In the genomic region with DNA sequence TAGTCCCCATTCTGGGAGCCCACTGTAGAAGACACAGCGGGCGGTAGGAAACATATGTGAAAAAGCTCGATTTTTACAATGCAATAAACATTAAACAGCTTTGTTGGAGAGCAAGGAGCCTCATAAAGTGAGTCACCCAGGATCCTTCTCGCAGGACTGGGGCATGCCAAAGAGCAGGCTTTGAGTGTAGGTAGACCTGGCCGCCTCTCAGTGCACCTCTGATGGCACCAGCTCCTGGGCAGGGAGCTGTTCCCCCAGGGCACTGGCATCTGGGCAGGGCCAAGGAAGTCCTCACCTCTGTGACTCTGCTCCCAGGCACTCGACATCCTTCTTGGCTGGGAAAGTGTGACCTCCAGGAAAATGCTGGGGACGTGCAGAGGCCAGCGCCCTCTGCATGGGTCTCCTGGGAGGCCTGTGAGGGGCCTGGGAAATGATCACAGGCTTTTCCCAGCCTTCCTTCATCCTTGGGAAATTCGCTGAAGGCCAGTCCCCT, we compare ENCODE assay signal across 21 cellular contexts.
A peak's percentile ranks its signal among the peaks of the same experiment; 100 is the strongest.
DNase-seq lines count a peak whose midpoint lies in the region; ATAC-seq and TF ChIP-seq lines count a peak whose summit lies in the region.
"Had no signal": no experiment of that assay in that cellular context is flagged by ENCODE, and none has a peak within 500 bp of the region (broad histone marks: within the 10 kb centered on the region; RNA-seq: fewer than 3 reads in every experiment).

No MANE protein-coding gene starts in this region.

- in situ Hi-C loops in transverse colon (cut with MboI; ENCODE audit: low pct_ligation_motif_present in 1 of 4, low pct_unique_long_range_greater_than_20kb in 1 of 4, low sequenced_read_pairs in 3 of 4) = no loop called here

- no peaks in the 10 kb centered on the region for H3K27me3 ChIP-seq in transverse colon
- H3K27me3 ChIP-seq: thyroid gland had no signal

- no peaks in the 10 kb centered on the region for H3K36me3 ChIP-seq in transverse colon
- H3K36me3 ChIP-seq: thyroid gland had no signal

- TF ChIP-seq POLR2A in transverse colon (IDR thresholded peaks at IDR 0.05) = no peak

- TF ChIP-seq EP300 in transverse colon (IDR thresholded peaks at IDR 0.05; ENCODE audit: low read depth) = no peak

- H3K4me1 ChIP-seq in transverse colon = peaks cover 0 to 4% (median 0%) of the 10 kb centered on the region in 4 donors

- DNase-seq in LNCaP clone FGC (ENCODE audit: low read depth) = peak; percentile 57
- peak; percentile 29 for DNase-seq in epithelial cell of esophagus (ENCODE audit: low read depth)
- peak; percentile 45 to 63 for DNase-seq in left colon
- peak; percentile 60 for DNase-seq in transverse colon
- DNase-seq in pons (ENCODE audit: low spot score) = no peak
- no peak for DNase-seq in SHP77 treated with DMSO at 0.1 percent for 48 hours (lab: John Stamatoyannopoulos, UW)
- DNase-seq: activated B cell treated with CpG ODN at 0.5 μM for 24 hours; activated CD4-positive, alpha-beta memory T cell treated with anti-CD3 and anti-CD28 coated beads, Interleukin-2, amount 10 ng/mL, durations not matched to agents 7 days and 5 days; activated T-cell treated with anti-CD3 and anti-CD28 coated beads, Interleukin-2, amount 50 U/mL, for 1 hour; AML-193; COR-L47; foreskin melanocyte; GM23248; midbrain; MM.1S; NCI-H1436 treated with DMSO at 0.1 percent for 48 hours; NCI-H748 treated with DMSO at 0.1 percent for 48 hours had no signal

- TF ChIP-seq CTCF in LNCaP clone FGC (IDR thresholded peaks at IDR 0.05; ENCODE audit: control insufficient read depth, extremely low read depth, insufficient read depth) (no peak), epithelial cell of esophagus (IDR thresholded peaks at IDR 0.05; ENCODE audit: insufficient read depth, low read depth, low read length, missing control alignments) (no peak), transverse colon (IDR thresholded peaks at IDR 0.05) (no peak)

- H3K4me3 ChIP-seq in LNCaP clone FGC (ENCODE audit: low read depth, low read length) (no peak overlapping the region), epithelial cell of esophagus (ENCODE audit: low read length) (no peak overlapping the region), transverse colon (no peak overlapping the region)
- H3K4me3 ChIP-seq: GM23248, SK-N-MC, thyroid gland had no signal

- H3K9me3 ChIP-seq in transverse colon = peaks cover 4 to 10% of the 10 kb centered on the region in 2 donors
- H3K9me3 ChIP-seq: thyroid gland had no signal

- ATAC-seq in left colon (peak; percentile 100), GM21360 (IDR thresholded peaks at IDR 0.05; ENCODE audit: unreplicated experiment) (no peak)
- ATAC-seq: activated naive CD4-positive, alpha-beta T cell treated with anti-CD3 and anti-CD28 coated beads, Interleukin-2, amount 50 U/mL, for 72 hours had no signal

- intact Hi-C loops in left colon (cut with DNase I, micrococcal nuclease) = no loop called here
- intact Hi-C loops in transverse colon (cut with DNase I; ENCODE audit: low total_unique reads) = no loop called here

- WGBS in transverse colon (ENCODE audit: low coverage in 1 of 2), 2 donors = 70% methylated on average over 9 of the region's 9 CpGs; no CpG with 5 or more reads in 1 of the 2 donors

- no peak overlapping the region for H3K27ac ChIP-seq in transverse colon
- H3K27ac ChIP-seq: GM23248, SK-N-MC, thyroid gland had no signal

Comparison
In these comparisons a context has a peak if more than half of its experiments do, and no peak if none do; other contexts are left out.
1. DNase-seq: peak in LNCaP clone FGC (single experiment), epithelial cell of esophagus (single experiment), left colon (2 of 2) and transverse colon (single experiment); none in pons (single experiment) and SHP77 treated with DMSO at 0.1 percent for 48 hours (single experiment).